1 cellular context compared by ENCODE assay signal in the genomic region with DNA sequence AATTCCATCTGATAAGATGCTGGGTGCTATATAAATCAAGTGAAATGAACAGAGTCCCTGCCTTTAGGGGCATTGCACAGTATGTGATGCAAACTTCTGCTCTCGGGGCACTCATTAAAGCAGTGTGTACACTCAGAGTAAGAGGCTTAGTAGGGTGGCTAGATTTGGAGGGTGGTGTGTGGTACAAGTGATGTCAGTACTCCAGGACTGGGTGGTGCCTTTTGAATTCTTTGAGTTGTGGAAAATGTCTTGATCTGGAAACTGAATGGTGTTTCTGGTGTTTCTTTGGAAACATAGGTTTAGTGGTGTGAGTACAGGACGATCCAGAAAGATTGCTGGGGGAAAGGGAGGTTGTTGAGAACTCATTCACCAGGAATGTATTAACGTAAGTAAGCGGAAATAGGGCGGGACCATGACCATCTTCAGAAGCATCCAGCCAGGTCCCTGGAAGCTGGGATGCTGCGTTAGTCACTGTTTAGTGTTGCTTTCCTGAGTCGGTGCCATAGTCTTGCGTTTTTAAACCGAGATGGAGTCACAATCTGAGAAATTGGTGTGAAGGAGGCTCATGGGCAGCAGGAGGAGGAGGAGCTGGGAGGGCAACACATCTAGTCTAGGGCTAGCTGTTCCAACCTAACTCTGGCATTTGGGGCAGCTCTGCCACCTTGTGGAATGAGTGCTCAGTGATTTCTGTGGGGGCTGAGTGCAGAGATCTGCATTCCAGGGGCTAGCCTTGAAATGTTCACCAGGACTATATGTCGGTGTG.
TF ChIP-seq lines count a peak whose summit lies in the region.

No MANE protein-coding gene starts in this region.

TF ChIP-seq in HepG2, 621 proteins besides CTCF, POLR2A, EP300 and RAD21 (continued from another document and continues in another):
- TF ChIP-seq, protein P1, sequence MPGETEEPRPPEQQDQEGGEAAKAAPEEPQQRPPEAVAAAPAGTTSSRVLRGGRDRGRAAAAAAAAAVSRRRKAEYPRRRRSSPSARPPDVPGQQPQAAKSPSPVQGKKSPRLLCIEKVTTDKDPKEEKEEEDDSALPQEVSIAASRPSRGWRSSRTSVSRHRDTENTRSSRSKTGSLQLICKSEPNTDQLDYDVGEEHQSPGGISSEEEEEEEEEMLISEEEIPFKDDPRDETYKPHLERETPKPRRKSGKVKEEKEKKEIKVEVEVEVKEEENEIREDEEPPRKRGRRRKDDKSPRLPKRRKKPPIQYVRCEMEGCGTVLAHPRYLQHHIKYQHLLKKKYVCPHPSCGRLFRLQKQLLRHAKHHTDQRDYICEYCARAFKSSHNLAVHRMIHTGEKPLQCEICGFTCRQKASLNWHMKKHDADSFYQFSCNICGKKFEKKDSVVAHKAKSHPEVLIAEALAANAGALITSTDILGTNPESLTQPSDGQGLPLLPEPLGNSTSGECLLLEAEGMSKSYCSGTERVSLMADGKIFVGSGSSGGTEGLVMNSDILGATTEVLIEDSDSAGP (CRISPR knock-in tag; IDR thresholded peaks at IDR 0.05; ENCODE audit: borderline replicate concordance) = 0 out of 2 replicates have a peak, but pooled peaks have one; percentile 36
- TF ChIP-seq KDM3A (CRISPR knock-in tag; IDR thresholded peaks at IDR 0.05; ENCODE audit: low read depth) (peak; percentile 73; the same call in 1 of the 2 replicates), ATF1 (CRISPR knock-in tag; IDR thresholded peaks at IDR 0.05) (no peak), KDM5B (CRISPR knock-in tag; IDR thresholded peaks at IDR 0.05; ENCODE audit: borderline replicate concordance) (peak; percentile 46; the same call in 1 of the 2 replicates), ZNF24 (IDR thresholded peaks at IDR 0.05) (0 out of 2 replicates have a peak, but pooled peaks have one; percentile 21), ZNF883 (CRISPR knock-in tag; IDR thresholded peaks at IDR 0.05; ENCODE audit: not compliant biosample characterization) (peak; percentile 54), KLF16 (CRISPR knock-in tag; IDR thresholded peaks at IDR 0.05) (peak in 1 of 2 experiments; percentile 28; a peak in 1 of 4 replicates), TEAD3 (CRISPR knock-in tag; optimal IDR thresholded peaks at IDR 0.05; ENCODE audit: borderline replicate concordance) (peak; percentile 98), KMT2B (CRISPR knock-in tag; IDR thresholded peaks at IDR 0.05) (peak; percentile 70), ZNF143 (CRISPR knock-in tag; IDR thresholded peaks at IDR 0.05) (no peak), NR2F2 (IDR thresholded peaks at IDR 0.05; ENCODE audit: borderline replicate concordance, low read depth) (no peak), ELF3 (CRISPR knock-in tag; IDR thresholded peaks at IDR 0.05) (peak; percentile 56; the same call in 1 of the 2 replicates), ZFAT (CRISPR knock-in tag; conservative IDR thresholded peaks at IDR 0.05) (no peak), NR2F6 (IDR thresholded peaks at IDR 0.05) (no peak), NR2F6 (CRISPR knock-in tag; IDR thresholded peaks at IDR 0.05) (peak; percentile 50; the same call in 1 of the 2 replicates), STAG1 (CRISPR knock-in tag; IDR thresholded peaks at IDR 0.05) (peak; percentile 97), RORA (CRISPR knock-in tag; IDR thresholded peaks at IDR 0.05) (no peak), SNRNP70 (IDR thresholded peaks at IDR 0.05; ENCODE audit: low read depth, low read length) (no peak), GZF1 (CRISPR knock-in tag; IDR thresholded peaks at IDR 0.05) (no peak), JUN (CRISPR knock-in tag; IDR thresholded peaks at IDR 0.05) (0 out of 2 replicates have a peak, but pooled peaks have one; percentile 19), SAP130 (CRISPR knock-in tag; IDR thresholded peaks at IDR 0.05; ENCODE audit: low read depth) (peak; percentile 55), ZFX (CRISPR knock-in tag; IDR thresholded peaks at IDR 0.05; ENCODE audit: low read depth) (peak; percentile 29; the same call in 1 of the 2 replicates), REPIN1 (CRISPR knock-in tag; IDR thresholded peaks at IDR 0.05; ENCODE audit: borderline replicate concordance, low read depth) (0 out of 2 replicates have a peak, but pooled peaks have one; percentile 24), YY1 (IDR thresholded peaks at IDR 0.05; ENCODE audit: insufficient read depth, insufficient replicate concordance, low read depth, low read length) (peak; percentile 16), ZNF34 (CRISPR knock-in tag; IDR thresholded peaks at IDR 0.05; ENCODE audit: borderline replicate concordance) (0 out of 2 replicates have a peak, but pooled peaks have one; percentile 47), ZNF572 (CRISPR knock-in tag; IDR thresholded peaks at IDR 0.05) (no peak), ZNF607 (CRISPR knock-in tag; IDR thresholded peaks at IDR 0.05; ENCODE audit: borderline replicate concordance) (no peak), SOX5 (CRISPR knock-in tag; IDR thresholded peaks at IDR 0.05; ENCODE audit: borderline replicate concordance) (peak; percentile 23; the same call in 1 of the 2 replicates), MIER2 (CRISPR knock-in tag; IDR thresholded peaks at IDR 0.05) (peak; percentile 66; the same call in 1 of the 2 replicates), PLRG1 (conservative IDR thresholded peaks at IDR 0.05) (no peak), RBM22 (optimal IDR thresholded peaks at IDR 0.05; ENCODE audit: low read length) (peak; percentile 27), ZNF205 (CRISPR knock-in tag; IDR thresholded peaks at IDR 0.05) (peak; percentile 80; the same call in 1 of the 2 replicates), ERF (CRISPR knock-in tag; IDR thresholded peaks at IDR 0.05) (peak; percentile 77)
- TF ChIP-seq, protein P2, sequence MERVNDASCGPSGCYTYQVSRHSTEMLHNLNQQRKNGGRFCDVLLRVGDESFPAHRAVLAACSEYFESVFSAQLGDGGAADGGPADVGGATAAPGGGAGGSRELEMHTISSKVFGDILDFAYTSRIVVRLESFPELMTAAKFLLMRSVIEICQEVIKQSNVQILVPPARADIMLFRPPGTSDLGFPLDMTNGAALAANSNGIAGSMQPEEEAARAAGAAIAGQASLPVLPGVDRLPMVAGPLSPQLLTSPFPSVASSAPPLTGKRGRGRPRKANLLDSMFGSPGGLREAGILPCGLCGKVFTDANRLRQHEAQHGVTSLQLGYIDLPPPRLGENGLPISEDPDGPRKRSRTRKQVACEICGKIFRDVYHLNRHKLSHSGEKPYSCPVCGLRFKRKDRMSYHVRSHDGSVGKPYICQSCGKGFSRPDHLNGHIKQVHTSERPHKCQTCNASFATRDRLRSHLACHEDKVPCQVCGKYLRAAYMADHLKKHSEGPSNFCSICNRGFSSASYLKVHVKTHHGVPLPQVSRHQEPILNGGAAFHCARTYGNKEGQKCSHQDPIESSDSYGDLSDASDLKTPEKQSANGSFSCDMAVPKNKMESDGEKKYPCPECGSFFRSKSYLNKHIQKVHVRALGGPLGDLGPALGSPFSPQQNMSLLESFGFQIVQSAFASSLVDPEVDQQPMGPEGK (CRISPR knock-in tag; IDR thresholded peaks at IDR 0.05) = peak; percentile 82
- TF ChIP-seq, protein P3, sequence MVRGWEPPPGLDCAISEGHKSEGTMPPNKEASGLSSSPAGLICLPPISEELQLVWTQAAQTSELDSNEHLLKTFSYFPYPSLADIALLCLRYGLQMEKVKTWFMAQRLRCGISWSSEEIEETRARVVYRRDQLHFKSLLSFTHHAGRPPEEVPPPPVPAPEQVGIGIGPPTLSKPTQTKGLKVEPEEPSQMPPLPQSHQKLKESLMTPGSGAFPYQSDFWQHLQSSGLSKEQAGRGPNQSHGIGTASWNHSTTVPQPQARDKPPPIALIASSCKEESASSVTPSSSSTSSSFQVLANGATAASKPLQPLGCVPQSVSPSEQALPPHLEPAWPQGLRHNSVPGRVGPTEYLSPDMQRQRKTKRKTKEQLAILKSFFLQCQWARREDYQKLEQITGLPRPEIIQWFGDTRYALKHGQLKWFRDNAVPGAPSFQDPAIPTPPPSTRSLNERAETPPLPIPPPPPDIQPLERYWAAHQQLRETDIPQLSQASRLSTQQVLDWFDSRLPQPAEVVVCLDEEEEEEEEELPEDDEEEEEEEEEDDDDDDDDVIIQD (CRISPR knock-in tag; IDR thresholded peaks at IDR 0.05; ENCODE audit: low read depth) = 0 out of 2 replicates have a peak, but pooled peaks have one; percentile 44
- TF ChIP-seq, protein P4, sequence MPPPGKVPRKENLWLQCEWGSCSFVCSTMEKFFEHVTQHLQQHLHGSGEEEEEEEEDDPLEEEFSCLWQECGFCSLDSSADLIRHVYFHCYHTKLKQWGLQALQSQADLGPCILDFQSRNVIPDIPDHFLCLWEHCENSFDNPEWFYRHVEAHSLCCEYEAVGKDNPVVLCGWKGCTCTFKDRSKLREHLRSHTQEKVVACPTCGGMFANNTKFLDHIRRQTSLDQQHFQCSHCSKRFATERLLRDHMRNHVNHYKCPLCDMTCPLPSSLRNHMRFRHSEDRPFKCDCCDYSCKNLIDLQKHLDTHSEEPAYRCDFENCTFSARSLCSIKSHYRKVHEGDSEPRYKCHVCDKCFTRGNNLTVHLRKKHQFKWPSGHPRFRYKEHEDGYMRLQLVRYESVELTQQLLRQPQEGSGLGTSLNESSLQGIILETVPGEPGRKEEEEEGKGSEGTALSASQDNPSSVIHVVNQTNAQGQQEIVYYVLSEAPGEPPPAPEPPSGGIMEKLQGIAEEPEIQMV (CRISPR knock-in tag; IDR thresholded peaks at IDR 0.05; ENCODE audit: low read depth) = 0 out of 2 replicates have a peak, but pooled peaks have one; percentile 42
- TF ChIP-seq, protein P5, sequence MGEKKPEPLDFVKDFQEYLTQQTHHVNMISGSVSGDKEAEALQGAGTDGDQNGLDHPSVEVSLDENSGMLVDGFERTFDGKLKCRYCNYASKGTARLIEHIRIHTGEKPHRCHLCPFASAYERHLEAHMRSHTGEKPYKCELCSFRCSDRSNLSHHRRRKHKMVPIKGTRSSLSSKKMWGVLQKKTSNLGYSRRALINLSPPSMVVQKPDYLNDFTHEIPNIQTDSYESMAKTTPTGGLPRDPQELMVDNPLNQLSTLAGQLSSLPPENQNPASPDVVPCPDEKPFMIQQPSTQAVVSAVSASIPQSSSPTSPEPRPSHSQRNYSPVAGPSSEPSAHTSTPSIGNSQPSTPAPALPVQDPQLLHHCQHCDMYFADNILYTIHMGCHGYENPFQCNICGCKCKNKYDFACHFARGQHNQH (CRISPR knock-in tag; IDR thresholded peaks at IDR 0.05) = peak; percentile 51; the same call in 1 of the 2 replicates
- TF ChIP-seq, protein P6, sequence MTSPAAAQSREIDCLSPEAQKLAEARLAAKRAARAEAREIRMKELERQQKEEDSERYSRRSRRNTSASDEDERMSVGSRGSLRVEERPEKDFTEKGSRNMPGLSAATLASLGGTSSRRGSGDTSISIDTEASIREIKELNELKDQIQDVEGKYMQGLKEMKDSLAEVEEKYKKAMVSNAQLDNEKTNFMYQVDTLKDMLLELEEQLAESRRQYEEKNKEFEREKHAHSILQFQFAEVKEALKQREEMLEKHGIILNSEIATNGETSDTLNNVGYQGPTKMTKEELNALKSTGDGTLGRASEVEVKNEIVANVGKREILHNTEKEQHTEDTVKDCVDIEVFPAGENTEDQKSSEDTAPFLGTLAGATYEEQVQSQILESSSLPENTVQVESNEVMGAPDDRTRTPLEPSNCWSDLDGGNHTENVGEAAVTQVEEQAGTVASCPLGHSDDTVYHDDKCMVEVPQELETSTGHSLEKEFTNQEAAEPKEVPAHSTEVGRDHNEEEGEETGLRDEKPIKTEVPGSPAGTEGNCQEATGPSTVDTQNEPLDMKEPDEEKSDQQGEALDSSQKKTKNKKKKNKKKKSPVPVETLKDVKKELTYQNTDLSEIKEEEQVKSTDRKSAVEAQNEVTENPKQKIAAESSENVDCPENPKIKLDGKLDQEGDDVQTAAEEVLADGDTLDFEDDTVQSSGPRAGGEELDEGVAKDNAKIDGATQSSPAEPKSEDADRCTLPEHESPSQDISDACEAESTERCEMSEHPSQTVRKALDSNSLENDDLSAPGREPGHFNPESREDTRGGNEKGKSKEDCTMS (CRISPR knock-in tag; conservative IDR thresholded peaks at IDR 0.05) = no peak
- TF ChIP-seq, protein P7, sequence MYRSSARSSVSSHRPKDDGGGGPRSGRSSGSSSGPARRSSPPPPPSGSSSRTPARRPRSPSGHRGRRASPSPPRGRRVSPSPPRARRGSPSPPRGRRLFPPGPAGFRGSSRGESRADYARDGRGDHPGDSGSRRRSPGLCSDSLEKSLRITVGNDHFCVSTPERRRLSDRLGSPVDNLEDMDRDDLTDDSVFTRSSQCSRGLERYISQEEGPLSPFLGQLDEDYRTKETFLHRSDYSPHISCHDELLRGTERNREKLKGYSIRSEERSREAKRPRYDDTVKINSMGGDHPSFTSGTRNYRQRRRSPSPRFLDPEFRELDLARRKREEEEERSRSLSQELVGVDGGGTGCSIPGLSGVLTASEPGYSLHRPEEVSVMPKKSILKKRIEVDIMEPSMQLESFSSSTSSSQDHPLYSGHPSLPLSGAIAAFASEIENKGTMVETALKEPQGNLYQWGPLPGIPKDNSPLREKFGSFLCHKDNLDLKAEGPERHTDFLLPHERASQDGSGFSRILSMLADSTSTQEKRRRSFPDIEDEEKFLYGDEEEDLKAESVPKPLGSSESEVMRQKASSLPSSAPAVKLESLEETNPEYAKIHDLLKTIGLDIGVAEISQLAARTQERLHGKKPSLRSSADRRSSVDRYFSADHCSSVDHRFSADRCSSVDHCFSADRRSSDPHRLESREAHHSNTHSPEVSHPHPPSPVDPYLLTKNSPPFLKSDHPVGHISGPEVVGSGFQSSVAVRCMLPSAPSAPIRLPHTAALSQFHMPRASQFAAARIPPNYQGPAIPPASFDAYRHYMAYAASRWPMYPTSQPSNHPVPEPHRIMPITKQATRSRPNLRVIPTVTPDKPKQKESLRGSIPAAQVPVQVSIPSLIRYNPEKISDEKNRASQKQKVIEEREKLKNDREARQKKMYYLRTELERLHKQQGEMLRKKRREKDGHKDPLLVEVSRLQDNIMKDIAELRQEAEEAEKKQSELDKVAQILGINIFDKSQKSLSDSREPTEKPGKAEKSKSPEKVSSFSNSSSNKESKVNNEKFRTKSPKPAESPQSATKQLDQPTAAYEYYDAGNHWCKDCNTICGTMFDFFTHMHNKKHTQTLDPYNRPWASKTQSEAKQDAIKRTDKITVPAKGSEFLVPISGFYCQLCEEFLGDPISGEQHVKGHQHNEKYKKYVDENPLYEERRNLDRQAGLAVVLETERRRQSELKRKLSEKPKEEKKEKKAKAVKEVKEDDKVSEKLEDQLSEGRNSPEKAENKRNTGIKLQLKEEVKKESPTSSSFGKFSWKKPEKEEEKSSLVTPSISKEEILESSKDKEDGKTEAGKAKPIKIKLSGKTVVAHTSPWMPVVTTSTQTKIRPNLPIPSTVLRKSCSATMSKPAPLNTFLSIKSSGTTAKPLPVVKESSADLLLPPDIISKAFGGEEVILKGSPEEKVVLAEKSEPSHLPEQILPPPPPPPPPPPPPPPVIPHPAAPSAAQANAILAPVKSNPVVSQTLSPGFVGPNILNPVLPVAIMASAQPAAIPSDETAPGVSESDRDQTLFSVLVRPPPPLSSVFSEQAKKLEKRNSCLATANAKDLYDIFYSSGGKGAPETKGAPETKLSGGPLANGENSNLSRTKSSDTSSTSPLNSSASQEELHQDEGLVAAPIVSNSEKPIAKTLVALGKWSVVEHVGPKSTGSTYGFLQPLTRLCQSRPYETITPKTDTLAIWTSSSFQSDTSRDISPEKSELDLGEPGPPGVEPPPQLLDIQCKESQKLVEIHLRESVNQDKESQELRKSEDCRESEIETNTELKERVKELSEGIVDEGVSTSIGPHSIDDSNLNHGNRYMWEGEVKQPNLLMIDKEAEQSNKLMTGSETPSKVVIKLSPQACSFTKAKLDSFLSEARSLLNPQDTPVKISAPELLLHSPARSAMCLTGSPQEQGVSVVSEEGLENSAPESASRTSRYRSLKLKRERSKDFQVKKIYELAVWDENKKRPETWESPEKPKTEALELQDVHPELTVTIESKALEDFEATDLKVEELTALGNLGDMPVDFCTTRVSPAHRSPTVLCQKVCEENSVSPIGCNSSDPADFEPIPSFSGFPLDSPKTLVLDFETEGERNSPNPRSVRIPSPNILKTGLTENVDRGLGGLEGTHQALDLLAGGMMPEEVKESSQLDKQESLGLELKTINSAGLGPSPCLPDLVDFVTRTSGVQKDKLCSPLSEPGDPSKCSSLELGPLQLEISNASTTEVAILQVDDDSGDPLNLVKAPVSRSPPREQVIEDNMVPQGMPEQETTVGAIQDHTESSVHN (CRISPR knock-in tag; IDR thresholded peaks at IDR 0.05) = peak; percentile 61; the same call in 1 of the 2 replicates
